8 cellular contexts compared by ENCODE assay signal in the genomic region with DNA sequence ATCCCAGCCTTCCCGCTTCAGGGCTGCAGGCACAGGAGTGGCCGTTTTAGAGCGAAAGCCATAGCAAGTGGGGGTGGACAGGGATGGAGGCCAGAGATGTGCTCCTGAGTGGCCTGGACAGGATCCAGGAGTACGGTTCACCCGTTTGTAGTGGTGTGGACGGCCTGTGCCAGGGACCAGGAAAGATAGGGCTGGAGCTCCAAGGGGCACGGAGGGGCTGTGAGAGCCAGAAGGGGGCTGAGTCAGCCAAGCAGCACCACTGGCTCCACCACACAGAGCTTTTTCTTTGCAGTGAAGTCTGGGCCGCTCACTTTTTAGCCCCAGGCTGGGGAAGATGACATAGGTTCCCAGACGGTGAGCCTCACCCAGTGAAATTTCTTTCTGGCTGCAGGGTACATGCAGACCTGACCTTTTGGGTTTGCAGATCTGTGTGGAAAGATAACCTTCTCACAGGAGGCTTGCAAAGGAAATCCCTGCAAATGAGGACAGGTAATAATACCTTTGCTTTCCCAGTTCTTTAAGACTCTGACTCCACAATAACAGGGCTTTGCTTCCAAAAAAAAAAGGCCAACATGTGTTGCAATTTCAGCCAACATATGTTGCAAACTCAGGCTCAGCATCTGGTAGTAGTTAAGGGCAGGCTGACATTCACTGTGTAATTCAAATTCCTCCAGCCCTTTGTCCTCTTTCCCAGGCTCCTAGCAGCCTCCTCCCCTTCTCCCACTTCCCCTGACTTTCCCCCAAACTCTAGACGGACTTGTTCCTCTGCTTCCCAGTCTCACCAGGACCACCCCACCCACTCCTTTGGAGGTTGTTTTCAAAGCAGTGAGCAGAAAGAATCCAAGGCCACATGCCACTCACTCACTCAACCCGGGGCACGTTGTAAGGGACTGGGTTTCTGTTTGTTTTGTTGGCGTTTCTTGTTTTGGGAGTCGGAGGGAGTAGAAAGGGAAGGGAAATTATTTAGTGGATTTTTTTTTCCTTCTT. TPM values are rescaled to one million over a fixed set of nuclear protein-coding genes. Genes with fewer than 3 reads are reported as not detected.
DNase-seq lines count a peak whose midpoint lies in the region; ATAC-seq and TF ChIP-seq lines count a peak whose summit lies in the region.
"Had no signal": no experiment of that assay in that cellular context is flagged by ENCODE, and none has a peak within 500 bp of the region (broad histone marks: within the 10 kb centered on the region; RNA-seq: fewer than 3 reads in every experiment).

No MANE protein-coding gene starts in this region.

- H3K27ac ChIP-seq in left lung (peak overlapping the region; percentile 43 to 84), transverse colon (peak overlapping the region; percentile 67 to 83 (median 80))

- DNase-seq in M059J (ENCODE audit: low read depth) = peak; percentile 94
- peak; percentile 96 to 98 for DNase-seq in cardiac fibroblast (ENCODE audit: low read depth in 2 of 2)
- no peak for DNase-seq in left lung
- DNase-seq in transverse colon = no peak
- no peak for DNase-seq in hypothalamus (lab: John Stamatoyannopoulos, UW)
- no peak for DNase-seq in DMS53 treated with DMSO at 0.1 percent for 48 hours (lab: John Stamatoyannopoulos, UW; ENCODE audit: unreplicated experiment)
- DNase-seq in NCI-H2081 (lab: John Stamatoyannopoulos, UW) = no peak
- DNase-seq: stimulated activated naive CD8-positive, alpha-beta T cell treated with anti-CD3 and anti-CD28 coated beads, Interleukin-15, amount 100 ng/mL, for 72 hours had no signal

- in situ Hi-C loops in transverse colon (cut with MboI; ENCODE audit: low pct_ligation_motif_present in 1 of 4, low pct_unique_long_range_greater_than_20kb in 1 of 4, low sequenced_read_pairs in 3 of 4) = no loop called here

- peak; percentile 81 for ATAC-seq in left lung
- ATAC-seq: stimulated activated naive CD8-positive, alpha-beta T cell treated with anti-CD3 and anti-CD28 coated beads, Interleukin-15, amount 100 ng/mL, for 72 hours had no signal

- TF ChIP-seq CTCF in cardiac fibroblast (IDR thresholded peaks at IDR 0.05; ENCODE audit: low read depth, low read length) = no peak
- no peak for TF ChIP-seq CTCF in left lung (IDR thresholded peaks at IDR 0.05)
- TF ChIP-seq CTCF in transverse colon (IDR thresholded peaks at IDR 0.05) = no peak

- intact Hi-C loops in left lung (cut with DNase I) = no loop called here
- intact Hi-C loops in transverse colon (cut with DNase I; ENCODE audit: low total_unique reads) = no loop called here

- no peak overlapping the region for H3K4me3 ChIP-seq in cardiac fibroblast (replicated peaks in 1 of 2; ENCODE audit: low read depth in 2 of 2, low read length in 2 of 2)
- no peak overlapping the region for H3K4me3 ChIP-seq in left lung
- no peak overlapping the region for H3K4me3 ChIP-seq in transverse colon

- no peak for TF ChIP-seq POLR2A in transverse colon (IDR thresholded peaks at IDR 0.05)

- H3K36me3 ChIP-seq in left lung (no peaks in the 10 kb centered on the region), transverse colon (no peaks in the 10 kb centered on the region)

- H3K9me3 ChIP-seq in left lung (no peaks in the 10 kb centered on the region), transverse colon (no peaks in the 10 kb centered on the region)

- no peak for TF ChIP-seq EP300 in transverse colon (IDR thresholded peaks at IDR 0.05; ENCODE audit: low read depth)

- 38 to 55% methylated on average over 5 to 14 of the region's 14 CpGs for WGBS in transverse colon (ENCODE audit: low coverage in 1 of 2), 2 donors

- H3K4me1 ChIP-seq in left lung = peaks cover 3 to 6% of the 10 kb centered on the region in 2 donors
- H3K4me1 ChIP-seq in transverse colon = peaks cover 2 to 18% (median 6%) of the 10 kb centered on the region in 4 donors

- H3K27me3 ChIP-seq in left lung = no peaks in the 10 kb centered on the region
- H3K27me3 ChIP-seq in transverse colon = no peaks in the 10 kb centered on the region

RNA-seq across cellular contexts. Expression of a gene that starts 20.3 kb away (rescaled TPM):
- total RNA-seq in M059J (2014; rRNA removed; shearing (Covaris generic)) = 211 and 216 TPM in 2 replicates
- total RNA-seq in left lung (100 to 1,000 TPM; 220 to 300 TPM), transverse colon (100 to 1,000 TPM in 2 of 4 donors, 10 to 100 TPM in 2; 19.3 to 122 (median 75.3) TPM)

RNA-seq across cellular contexts. Expression of a gene that starts 59.2 kb away (rescaled TPM):
- total RNA-seq in M059J (2014; rRNA removed; shearing (Covaris generic)) = 0.81 and 1.3 TPM in 2 replicates
- total RNA-seq in left lung (1 to 10 TPM; 3.7 to 9.1 TPM), transverse colon (under 1 TPM in 2 of 4 donors, not detected in 2; 0.16 to 0.27 TPM)

Comparison
In these comparisons a context has a peak if more than half of its experiments do, and no peak if none do; other contexts are left out.
1. DNase-seq: peak in M059J (single experiment) and cardiac fibroblast (2 of 2); none in left lung (0 of 2), transverse colon (single experiment), hypothalamus (0 of 51), DMS53 treated with DMSO at 0.1 percent for 48 hours (single experiment) and NCI-H2081 (0 of 2).